1 cellular context compared by ENCODE assay signal in genomic region chr16:70156207-70156978, GRCh38.
A peak's percentile ranks its signal among the peaks of the same experiment; 100 is the strongest.
TF ChIP-seq lines count a peak whose summit lies in the region.

No MANE protein-coding gene starts in this region.

TF ChIP-seq in HepG2, 621 proteins besides CTCF, POLR2A, EP300 and RAD21 (continued from another document and continues in another):
- TF ChIP-seq ZBED4 (CRISPR knock-in tag; IDR thresholded peaks at IDR 0.05; ENCODE audit: borderline replicate concordance) (no peak), NR2F2 (IDR thresholded peaks at IDR 0.05; ENCODE audit: borderline replicate concordance, low read depth) (no peak), YY1 (IDR thresholded peaks at IDR 0.05; ENCODE audit: insufficient read depth, insufficient replicate concordance, low read depth, low read length) (no peak), SAP130 (CRISPR knock-in tag; IDR thresholded peaks at IDR 0.05; ENCODE audit: low read depth) (no peak), PPARG (CRISPR knock-in tag; conservative IDR thresholded peaks at IDR 0.05) (no peak), ZFP37 (CRISPR knock-in tag; IDR thresholded peaks at IDR 0.05; ENCODE audit: borderline replicate concordance) (no peak), SP5 (CRISPR knock-in tag; IDR thresholded peaks at IDR 0.05; ENCODE audit: borderline replicate concordance, low read depth) (no peak), ZNF335 (CRISPR knock-in tag; IDR thresholded peaks at IDR 0.05) (no peak), NFE2L1 (CRISPR knock-in tag; IDR thresholded peaks at IDR 0.05; ENCODE audit: borderline replicate concordance) (peak; percentile 56; the same call in 1 of the 2 replicates), TAF15 (IDR thresholded peaks at IDR 0.05; ENCODE audit: low read depth, low read length, poor library complexity, severe bottlenecking) (no peak), TCF7L2 (IDR thresholded peaks at IDR 0.05; ENCODE audit: low read depth, low read length) (no peak), ZNF713 (CRISPR knock-in tag; IDR thresholded peaks at IDR 0.05) (no peak), HOXA9 (CRISPR knock-in tag; IDR thresholded peaks at IDR 0.05; ENCODE audit: borderline replicate concordance) (no peak), MXI1 (IDR thresholded peaks at IDR 0.05; ENCODE audit: borderline replicate concordance, low read depth, low read length) (no peak), HNRNPL (IDR thresholded peaks at IDR 0.05; ENCODE audit: low read depth, low read length) (no peak), ZKSCAN5 (CRISPR knock-in tag; IDR thresholded peaks at IDR 0.05) (peak; percentile 71; the same call in 1 of the 2 replicates), PCBP1 (IDR thresholded peaks at IDR 0.05; ENCODE audit: borderline replicate concordance, low read depth, low read length) (no peak), ZBTB38 (CRISPR knock-in tag; IDR thresholded peaks at IDR 0.05) (peak; percentile 46; the same call in 1 of the 2 replicates), ZNF720 (CRISPR knock-in tag; IDR thresholded peaks at IDR 0.05) (no peak), NR2F6 (IDR thresholded peaks at IDR 0.05) (no peak), NR2F6 (CRISPR knock-in tag; IDR thresholded peaks at IDR 0.05) (no peak), NFE2L2 (IDR thresholded peaks at IDR 0.05; ENCODE audit: low read length) (peak; percentile 85), CENPX (CRISPR knock-in tag; IDR thresholded peaks at IDR 0.05) (no peak), PITX1 (CRISPR knock-in tag; IDR thresholded peaks at IDR 0.05) (no peak), ZNF619 (CRISPR knock-in tag; IDR thresholded peaks at IDR 0.05) (peak; percentile 32; the same call in 1 of the 2 replicates), REXO4 (CRISPR knock-in tag; IDR thresholded peaks at IDR 0.05; ENCODE audit: borderline replicate concordance) (no peak), ZNF3 (CRISPR knock-in tag; IDR thresholded peaks at IDR 0.05) (no peak), KMT2A (CRISPR knock-in tag; IDR thresholded peaks at IDR 0.05) (no peak), XBP1 (CRISPR knock-in tag; IDR thresholded peaks at IDR 0.05) (no peak), CBFB (CRISPR knock-in tag; IDR thresholded peaks at IDR 0.05) (no peak), KAT8 (CRISPR knock-in tag; IDR thresholded peaks at IDR 0.05) (no peak), NFE2 (CRISPR knock-in tag; IDR thresholded peaks at IDR 0.05) (peak; percentile 31; the same call in 1 of the 2 replicates), MAFG (CRISPR knock-in tag; IDR thresholded peaks at IDR 0.05) (no peak), ZNF264 (CRISPR knock-in tag; IDR thresholded peaks at IDR 0.05) (no peak), MYC (CRISPR knock-in tag; IDR thresholded peaks at IDR 0.05; ENCODE audit: borderline replicate concordance) (no peak), ATRX (CRISPR knock-in tag; IDR thresholded peaks at IDR 0.05; ENCODE audit: borderline replicate concordance) (no peak), ZNF557 (CRISPR knock-in tag; IDR thresholded peaks at IDR 0.05) (no peak), ZSCAN30 (CRISPR knock-in tag; IDR thresholded peaks at IDR 0.05) (no peak), SP1 (IDR thresholded peaks at IDR 0.05) (no peak), SP1 (CRISPR knock-in tag; IDR thresholded peaks at IDR 0.05) (no peak), ZKSCAN8 (CRISPR knock-in tag; IDR thresholded peaks at IDR 0.05; ENCODE audit: borderline replicate concordance) (no peak), MAFF (IDR thresholded peaks at IDR 0.05; ENCODE audit: low read depth, low read length) (peak; percentile 6; the same call in 1 of the 2 replicates), E2F2 (CRISPR knock-in tag; IDR thresholded peaks at IDR 0.05; ENCODE audit: borderline replicate concordance) (no peak), ZSCAN21 (CRISPR knock-in tag; IDR thresholded peaks at IDR 0.05; ENCODE audit: borderline replicate concordance) (no peak), TFDP2 (CRISPR knock-in tag; IDR thresholded peaks at IDR 0.05) (no peak), ZNF773 (CRISPR knock-in tag; IDR thresholded peaks at IDR 0.05; ENCODE audit: borderline replicate concordance) (no peak), ZC3H4 (CRISPR knock-in tag; IDR thresholded peaks at IDR 0.05; ENCODE audit: borderline replicate concordance) (no peak), RARG (CRISPR knock-in tag; IDR thresholded peaks at IDR 0.05; ENCODE audit: low read depth) (no peak), POLR2G (IDR thresholded peaks at IDR 0.05; ENCODE audit: low read depth, low read length) (no peak), HDAC6 (IDR thresholded peaks at IDR 0.05; ENCODE audit: low read depth, low read length) (no peak), ZNF124 (CRISPR knock-in tag; IDR thresholded peaks at IDR 0.05) (no peak), ELK4 (CRISPR knock-in tag; IDR thresholded peaks at IDR 0.05; ENCODE audit: borderline replicate concordance) (no peak), CERS6 (CRISPR knock-in tag; IDR thresholded peaks at IDR 0.05) (no peak), EED (CRISPR knock-in tag; IDR thresholded peaks at IDR 0.05) (no peak), NFIB (CRISPR knock-in tag; IDR thresholded peaks at IDR 0.05; ENCODE audit: borderline replicate concordance) (peak; percentile 10; the same call in 1 of the 2 replicates), CENPBD1 (CRISPR knock-in tag; IDR thresholded peaks at IDR 0.05; ENCODE audit: borderline replicate concordance, low read depth) (no peak), ZNF432 (CRISPR knock-in tag; IDR thresholded peaks at IDR 0.05; ENCODE audit: borderline replicate concordance) (no peak), NFYC (CRISPR knock-in tag; IDR thresholded peaks at IDR 0.05) (no peak), ZFP36L1 (CRISPR knock-in tag; IDR thresholded peaks at IDR 0.05) (no peak)
- TF ChIP-seq, protein P1, sequence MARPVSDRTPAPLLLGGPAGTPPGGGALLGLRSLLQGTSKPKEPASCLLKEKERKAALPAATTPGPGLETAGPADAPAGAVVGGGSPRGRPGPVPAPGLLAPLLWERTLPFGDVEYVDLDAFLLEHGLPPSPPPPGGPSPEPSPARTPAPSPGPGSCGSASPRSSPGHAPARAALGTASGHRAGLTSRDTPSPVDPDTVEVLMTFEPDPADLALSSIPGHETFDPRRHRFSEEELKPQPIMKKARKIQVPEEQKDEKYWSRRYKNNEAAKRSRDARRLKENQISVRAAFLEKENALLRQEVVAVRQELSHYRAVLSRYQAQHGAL (CRISPR knock-in tag; IDR thresholded peaks at IDR 0.05; ENCODE audit: not compliant biosample characterization): no peak
- TF ChIP-seq, protein P2, sequence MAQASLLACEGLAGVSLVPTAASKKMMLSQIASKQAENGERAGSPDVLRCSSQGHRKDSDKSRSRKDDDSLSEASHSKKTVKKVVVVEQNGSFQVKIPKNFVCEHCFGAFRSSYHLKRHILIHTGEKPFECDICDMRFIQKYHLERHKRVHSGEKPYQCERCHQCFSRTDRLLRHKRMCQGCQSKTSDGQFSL (CRISPR knock-in tag; IDR thresholded peaks at IDR 0.05): no peak
- TF ChIP-seq, protein P3, sequence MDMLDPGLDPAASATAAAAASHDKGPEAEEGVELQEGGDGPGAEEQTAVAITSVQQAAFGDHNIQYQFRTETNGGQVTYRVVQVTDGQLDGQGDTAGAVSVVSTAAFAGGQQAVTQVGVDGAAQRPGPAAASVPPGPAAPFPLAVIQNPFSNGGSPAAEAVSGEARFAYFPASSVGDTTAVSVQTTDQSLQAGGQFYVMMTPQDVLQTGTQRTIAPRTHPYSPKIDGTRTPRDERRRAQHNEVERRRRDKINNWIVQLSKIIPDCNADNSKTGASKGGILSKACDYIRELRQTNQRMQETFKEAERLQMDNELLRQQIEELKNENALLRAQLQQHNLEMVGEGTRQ (IDR thresholded peaks at IDR 0.05; ENCODE audit: low read depth, low read length): no peak
- TF ChIP-seq, protein P3 (CRISPR knock-in tag; IDR thresholded peaks at IDR 0.05; ENCODE audit: borderline replicate concordance): no peak
- TF ChIP-seq, protein P4, sequence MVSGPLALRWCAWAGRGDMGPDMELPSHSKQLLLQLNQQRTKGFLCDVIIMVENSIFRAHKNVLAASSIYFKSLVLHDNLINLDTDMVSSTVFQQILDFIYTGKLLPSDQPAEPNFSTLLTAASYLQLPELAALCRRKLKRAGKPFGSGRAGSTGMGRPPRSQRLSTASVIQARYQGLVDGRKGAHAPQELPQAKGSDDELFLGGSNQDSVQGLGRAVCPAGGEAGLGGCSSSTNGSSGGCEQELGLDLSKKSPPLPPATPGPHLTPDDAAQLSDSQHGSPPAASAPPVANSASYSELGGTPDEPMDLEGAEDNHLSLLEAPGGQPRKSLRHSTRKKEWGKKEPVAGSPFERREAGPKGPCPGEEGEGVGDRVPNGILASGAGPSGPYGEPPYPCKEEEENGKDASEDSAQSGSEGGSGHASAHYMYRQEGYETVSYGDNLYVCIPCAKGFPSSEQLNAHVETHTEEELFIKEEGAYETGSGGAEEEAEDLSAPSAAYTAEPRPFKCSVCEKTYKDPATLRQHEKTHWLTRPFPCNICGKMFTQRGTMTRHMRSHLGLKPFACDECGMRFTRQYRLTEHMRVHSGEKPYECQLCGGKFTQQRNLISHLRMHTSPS (CRISPR knock-in tag; IDR thresholded peaks at IDR 0.05; ENCODE audit: low read depth): no peak
